ENCODE assay signal across 10 cellular contexts in genomic region chr5:149724130-149724850, GRCh38. TPM values are rescaled to one million over a fixed set of nuclear protein-coding genes. Genes with fewer than 3 reads are reported as not detected.
DNase-seq lines count a peak whose midpoint lies in the region; ATAC-seq lines count a peak whose summit lies in the region.
"Had no signal": no experiment of that assay in that cellular context is flagged by ENCODE, and none has a peak within 500 bp of the region (broad histone marks: within the 10 kb centered on the region; RNA-seq: fewer than 3 reads in every experiment).

No MANE protein-coding gene starts in this region.

- peak overlapping the region in 7 of 11 experiments; percentile 0 to 64 (median 41); a peak in 11 of 22 replicates for H3K4me2 ChIP-seq in BLaER1 treated with 17β-estradiol and CSF1 and Interleukin-3, amounts not matched to agents 10 nM and 100 nM

- ATAC-seq in GM19043 (IDR thresholded peaks at IDR 0.05; ENCODE audit: low read depth, unreplicated experiment) = peak; percentile 96
- peak; percentile 51 for ATAC-seq in HG02970 (IDR thresholded peaks at IDR 0.05; ENCODE audit: low FRiP score, unreplicated experiment)

- H3K36me3 Mint-ChIP-seq in activated T-helper 1 cell treated with anti-CD3 and anti-CD28 coated beads, Interleukin-12 subunit alpha, Interleukin-12 subunit beta, Interleukin-2, Interleukin-4 antibody, amounts not matched to agents 30 ng/mL and 10 ng/mL and 1 ng/mL, durations not matched to agents 14 hours and 24 hours and 36 hours (ENCODE audit: low read depth) = no peaks in the 10 kb centered on the region
- H3K36me3 Mint-ChIP-seq: CD4-positive, alpha-beta memory T cell had no signal

- no peak overlapping the region for H3K27ac ChIP-seq in BLaER1 treated with 17β-estradiol and CSF1 and Interleukin-3, amounts not matched to agents 10 nM and 100 nM

- H3K9me3 Mint-ChIP-seq in activated T-helper 1 cell treated with anti-CD3 and anti-CD28 coated beads, Interleukin-12 subunit alpha, Interleukin-12 subunit beta, Interleukin-2, Interleukin-4 antibody, amounts not matched to agents 30 ng/mL and 10 ng/mL and 1 ng/mL, durations not matched to agents 14 hours and 24 hours and 36 hours = no peaks in the 10 kb centered on the region
- H3K9me3 Mint-ChIP-seq: CD4-positive, alpha-beta memory T cell; IgD-negative memory B cell had no signal

- intact Hi-C loops in activated T-helper 1 cell treated with anti-CD3 and anti-CD28 coated beads, Interleukin-12 subunit alpha, Interleukin-12 subunit beta, Interleukin-2, Interleukin-4 antibody, amounts not matched to agents 30 ng/mL and 10 ng/mL and 1 ng/mL, durations not matched to agents 14 hours and 24 hours and 36 hours (cut with micrococcal nuclease) = no loop called here

- no peaks in the 10 kb centered on the region for H3K9me3 ChIP-seq in BLaER1 treated with 17β-estradiol and CSF1 and Interleukin-3, amounts not matched to agents 10 nM and 100 nM (replicated peaks in 1 of 11)

- no peak overlapping the region for H3K4me3 ChIP-seq in BLaER1 treated with 17β-estradiol and CSF1 and Interleukin-3, amounts not matched to agents 10 nM and 100 nM

- H3K27me3 Mint-ChIP-seq in activated T-helper 1 cell treated with anti-CD3 and anti-CD28 coated beads, Interleukin-12 subunit alpha, Interleukin-12 subunit beta, Interleukin-2, Interleukin-4 antibody, amounts not matched to agents 30 ng/mL and 10 ng/mL and 1 ng/mL, durations not matched to agents 14 hours and 24 hours and 36 hours (ENCODE audit: insufficient read depth) = peaks cover 8% of the 10 kb centered on the region

- no peaks in the 10 kb centered on the region for H4K20me1 ChIP-seq in BLaER1 treated with 17β-estradiol and CSF1 and Interleukin-3, amounts not matched to agents 10 nM and 100 nM

- H3K4me1 Mint-ChIP-seq in activated T-helper 1 cell treated with anti-CD3 and anti-CD28 coated beads, Interleukin-12 subunit alpha, Interleukin-12 subunit beta, Interleukin-2, Interleukin-4 antibody, amounts not matched to agents 30 ng/mL and 10 ng/mL and 1 ng/mL, durations not matched to agents 14 hours and 24 hours and 36 hours (ENCODE audit: low read depth) = peaks cover 12% of the 10 kb centered on the region

- H3K27ac Mint-ChIP-seq in activated T-helper 1 cell treated with anti-CD3 and anti-CD28 coated beads, Interleukin-12 subunit alpha, Interleukin-12 subunit beta, Interleukin-2, Interleukin-4 antibody, amounts not matched to agents 30 ng/mL and 10 ng/mL and 1 ng/mL, durations not matched to agents 14 hours and 24 hours and 36 hours = no peak overlapping the region
- H3K27ac Mint-ChIP-seq: IgD-negative memory B cell had no signal

- peak; percentile 31 for DNase-seq in OCI-M1 (lab: John Stamatoyannopoulos, UW)
- DNase-seq in germinal center (ENCODE audit: low spot score) = no peak
- no peak for DNase-seq in NCI-H2227 treated with DMSO at 0.1 percent for 48 hours (lab: John Stamatoyannopoulos, UW)
- DNase-seq in NK-92 treated with Interleukin-12 subunit alpha and Interleukin-12 subunit beta, amount 100 ng/mL, for 24 hours (lab: John Stamatoyannopoulos, UW) = no peak
- DNase-seq in activated T-helper 1 cell treated with anti-CD3 and anti-CD28 coated beads, Interleukin-12 subunit alpha, Interleukin-12 subunit beta, Interleukin-2, Interleukin-4 antibody, amounts not matched to agents 30 ng/mL and 10 ng/mL and 1 ng/mL, durations not matched to agents 14 hours and 24 hours and 36 hours (ENCODE audit: low spot score) = no peak

- H3K36me3 ChIP-seq in BLaER1 treated with 17β-estradiol and CSF1 and Interleukin-3, amounts not matched to agents 10 nM and 100 nM = no peaks in the 10 kb centered on the region

- H3K4me1 ChIP-seq in BLaER1 treated with 17β-estradiol and CSF1 and Interleukin-3, amounts not matched to agents 10 nM and 100 nM = peaks cover 0 to 18% (median 5%) of the 10 kb centered on the region in 10 experiments; a peak in 11 of 20 replicates

- no peaks in the 10 kb centered on the region for H3K27me3 ChIP-seq in BLaER1 treated with 17β-estradiol and CSF1 and Interleukin-3, amounts not matched to agents 10 nM and 100 nM

- H3K9ac ChIP-seq in BLaER1 treated with 17β-estradiol and CSF1 and Interleukin-3, amounts not matched to agents 10 nM and 100 nM = no peak overlapping the region

- H3K4me3 Mint-ChIP-seq in activated T-helper 1 cell treated with anti-CD3 and anti-CD28 coated beads, Interleukin-12 subunit alpha, Interleukin-12 subunit beta, Interleukin-2, Interleukin-4 antibody, amounts not matched to agents 30 ng/mL and 10 ng/mL and 1 ng/mL, durations not matched to agents 14 hours and 24 hours and 36 hours = no peak overlapping the region
- H3K4me3 Mint-ChIP-seq: CD4-positive, alpha-beta memory T cell had no signal

RNA-seq across cellular contexts. Expression of gene PPARGC1B, which starts 5.8 kb away (rescaled TPM):
- 10.6 and 11.1 TPM in 2 replicates for total RNA-seq in activated T-helper 1 cell treated with anti-CD3 and anti-CD28 coated beads, Interleukin-12 subunit alpha, Interleukin-12 subunit beta, Interleukin-2, Interleukin-4 antibody, amounts not matched to agents 30 ng/mL and 10 ng/mL and 1 ng/mL, durations not matched to agents 14 hours and 24 hours and 36 hours
